ENCODE assay signal across 12 cellular contexts in genomic region chr16:1530883-1531637, GRCh38. TPM values are rescaled to one million over a fixed set of nuclear protein-coding genes. Genes with fewer than 3 reads are reported as not detected.
DNase-seq lines count a peak whose midpoint lies in the region; ATAC-seq, FAIRE-seq and TF ChIP-seq lines count a peak whose summit lies in the region.
"Had no signal": no experiment of that assay in that cellular context is flagged by ENCODE, and none has a peak within 500 bp of the region (broad histone marks: within the 10 kb centered on the region; RNA-seq: fewer than 3 reads in every experiment).

No MANE protein-coding gene starts in this region.

- no peak for TF ChIP-seq CTCF in CD4-positive, alpha-beta T cell (IDR thresholded peaks at IDR 0.05)
- TF ChIP-seq CTCF in keratinocyte (optimal IDR thresholded peaks at IDR 0.05 in 1 of 3, IDR thresholded peaks at IDR 0.05 in 1 of 3, conservative IDR thresholded peaks at IDR 0.05 in 1 of 3; ENCODE audit: extremely low read depth in 1 of 3, insufficient read depth in 2 of 3, low read length in 3 of 3), result no peak

- no peak overlapping the region for H3K27ac ChIP-seq in CD4-positive, alpha-beta T cell (ENCODE audit: low read depth, low read length)
- H3K27ac ChIP-seq in keratinocyte (ENCODE audit: control insufficient read depth, insufficient read depth, low read length), result peak overlapping the region; percentile 39
- H3K27ac ChIP-seq: cardiac muscle cell had no signal

- no peaks in the 10 kb centered on the region for H3K9me1 ChIP-seq in keratinocyte (ENCODE audit: control insufficient read depth, extremely low read depth, insufficient read depth, low read length)

- dilution Hi-C loops in keratinocyte (cut with MboI; ENCODE audit: extremely low pct_ligation_motif_present, low sequenced_read_pairs), result no loop called here

- CTCF ChIA-PET in CD4-positive, alpha-beta T cell (lab: Charles Lee), result no interaction called here

- H3K9me3 Mint-ChIP-seq in CD4-positive, alpha-beta T cell, result no peaks in the 10 kb centered on the region

- intact Hi-C loops in CD4-positive, alpha-beta T cell (cut with DNase I, micrococcal nuclease), result loop anchor here in 1 of 2 experiments (10.0 kb wide), 1 partner anchor 56 kb away; the partner anchor contains the start of gene CLCN7

- H3K9ac ChIP-seq in keratinocyte (ENCODE audit: control insufficient read depth, extremely low read depth, insufficient read depth, low read length), result peak overlapping the region; percentile 37

- H3K27me3 Mint-ChIP-seq in CD4-positive, alpha-beta T cell, result no peaks in the 10 kb centered on the region

- POLR2A ChIA-PET in CD4-positive, alpha-beta T cell (lab: Charles Lee), result no interaction called here

- H3K36me3 ChIP-seq in keratinocyte (ENCODE audit: control insufficient read depth in 2 of 2, extremely low read depth in 1 of 2, insufficient read depth in 2 of 2, low read length in 2 of 2), result peaks cover 0 to 1% of the 10 kb centered on the region in 2 experiments
- H3K36me3 ChIP-seq: cardiac muscle cell had no signal

- H2AFZ ChIP-seq in keratinocyte (ENCODE audit: control insufficient read depth, low read length), result peak overlapping the region; percentile 53

- peaks cover 23% of the 10 kb centered on the region for H3K36me3 Mint-ChIP-seq in CD4-positive, alpha-beta T cell (ENCODE audit: low read depth)

- H3K4me1 ChIP-seq in keratinocyte (ENCODE audit: control insufficient read depth, extremely low read depth, insufficient read depth, low read length), result peaks cover 49% of the 10 kb centered on the region

- FAIRE-seq in keratinocyte (lab: Jason Lieb, UNC), result peak; percentile 9

- H3K4me3 Mint-ChIP-seq in CD4-positive, alpha-beta T cell, result no peak overlapping the region
- H3K4me3 Mint-ChIP-seq: activated CD8-positive, alpha-beta T cell treated with anti-CD3 and anti-CD28 coated beads, Interleukin-2, amount 10 ng/mL, durations not matched to agents 7 days and 5 days had no signal

- H3K4me1 Mint-ChIP-seq in CD4-positive, alpha-beta T cell (ENCODE audit: low read depth), result peaks cover 54% of the 10 kb centered on the region

- no peaks in the 10 kb centered on the region for H3K79me2 ChIP-seq in keratinocyte (ENCODE audit: control insufficient read depth, insufficient read depth, low read length)

- no peak for ATAC-seq in CD4-positive, alpha-beta T cell (ENCODE audit: poor library complexity)
- ATAC-seq: activated CD8-positive, alpha-beta T cell treated with anti-CD3 and anti-CD28 coated beads, Interleukin-2, amount 10 ng/mL, durations not matched to agents 7 days and 5 days had no signal

- no peaks in the 10 kb centered on the region for H3K27me3 ChIP-seq in CD4-positive, alpha-beta T cell (ENCODE audit: control insufficient read depth, insufficient read depth, low read length)
- H3K27me3 ChIP-seq in keratinocyte (ENCODE audit: control insufficient read depth, extremely low read depth, insufficient read depth, low read length), result peaks cover 6% of the 10 kb centered on the region
- H3K27me3 ChIP-seq: cardiac muscle cell had no signal

- peak overlapping the region; percentile 63 for H3K27ac Mint-ChIP-seq in CD4-positive, alpha-beta T cell

- no peaks in the 10 kb centered on the region for H4K20me1 ChIP-seq in keratinocyte (ENCODE audit: control insufficient read depth, extremely low read depth, insufficient read depth, low read length)

- no peaks in the 10 kb centered on the region for H3K9me3 ChIP-seq in CD4-positive, alpha-beta T cell (ENCODE audit: control insufficient read depth, low read length)
- no peaks in the 10 kb centered on the region for H3K9me3 ChIP-seq in keratinocyte (ENCODE audit: control insufficient read depth, low read depth, low read length)

- DNase-seq in CD4-positive, alpha-beta T cell, result no peak
- DNase-seq in dedifferentiated amniotic fluid mesenchymal stem cell (ENCODE audit: extremely low spot score), result peak; percentile 70
- no peak for DNase-seq in keratinocyte (ENCODE audit: low read depth, low spot score)
- DNase-seq in skeletal muscle cell (ENCODE audit: low read depth), result peak; percentile 31
- no peak for DNase-seq in activated T-cell treated with anti-CD3 and anti-CD28 coated beads, Interleukin-2, amount 50 U/mL, for 48 hours
- DNase-seq in iPS-NIHi7 (ENCODE audit: extremely low spot score), result no peak
- no peak for DNase-seq in activated CD4-positive, alpha-beta T cell treated with anti-CD3 and anti-CD28 coated beads for 1 hour
- DNase-seq in SW480 (ENCODE audit: low spot score), result no peak
- DNase-seq: activated CD8-positive, alpha-beta T cell treated with anti-CD3 and anti-CD28 coated beads, Interleukin-2, amount 10 ng/mL, durations not matched to agents 7 days and 5 days; stimulated activated CD4-positive, alpha-beta T cell treated with anti-CD3 and anti-CD28 coated beads, Interleukin-4, amount 100 ng/mL, for 24 hours had no signal

- H3K4me3 ChIP-seq in keratinocyte (ENCODE audit: control insufficient read depth in 2 of 3, extremely low read depth in 1 of 3, insufficient read depth in 2 of 3, low read depth in 1 of 3, low read length in 3 of 3) (peak overlapping the region in 1 of 3 experiments; percentile 11), skeletal muscle cell (ENCODE audit: low read depth, low read length) (no peak overlapping the region)
- H3K4me3 ChIP-seq: cardiac muscle cell had no signal

- peak overlapping the region; percentile 75 for H3K4me2 ChIP-seq in keratinocyte (ENCODE audit: control insufficient read depth, extremely low read depth, insufficient read depth, low read depth, low read length)

RNA-seq across cellular contexts. Expression of gene TMEM204, which starts 2.4 kb away (rescaled TPM):
- total RNA-seq in CD4-positive, alpha-beta T cell, result 10 to 100 TPM; 20.5 to 22.1 TPM
- 0.86 to 1.3 TPM (median 1.0 TPM) in 3 replicates for polyA plus RNA-seq in keratinocyte
- not detected for polyA plus RNA-seq in keratinocyte (2011; ENCODE audit: low read depth)
- polyA plus RNA-seq in keratinocyte (2011; cell fraction: cytosol; rRNA removed), result 0.69 and 1.2 TPM in 2 replicates
- polyA plus RNA-seq in keratinocyte (2011; cell fraction: nucleus; rRNA removed), result 0.60 and 0.80 TPM in 2 replicates
- polyA plus RNA-seq in keratinocyte (2012; ENCODE audit: low replicate concordance), result 0.08 and 1.6 TPM in 2 replicates
- polyA minus RNA-seq in keratinocyte, result 1.1 to 1.7 TPM in 2 of 3 replicates, not detected in the other
- polyA minus RNA-seq in keratinocyte (2011; cell fraction: cytosol; rRNA and poly(A)+ RNA removed), result 0.96 TPM
- polyA minus RNA-seq in keratinocyte (2011; cell fraction: nucleus; rRNA and poly(A)+ RNA removed), result 0.39 and 0.53 TPM in 2 replicates

RNA-seq across cellular contexts. Expression of gene TELO2, which starts 37.9 kb away (rescaled TPM):
- total RNA-seq in CD4-positive, alpha-beta T cell, result 10 to 100 TPM; 29.7 to 30.8 TPM
- polyA plus RNA-seq in keratinocyte, result 7.9 to 11.3 TPM (median 11.3 TPM) in 3 replicates
- polyA plus RNA-seq in keratinocyte (2011; ENCODE audit: low read depth), result 4.3 TPM
- 2.7 and 7.5 TPM in 2 replicates for polyA plus RNA-seq in keratinocyte (2011; cell fraction: cytosol; rRNA removed)
- polyA plus RNA-seq in keratinocyte (2011; cell fraction: nucleus; rRNA removed), result 36.3 and 41.6 TPM in 2 replicates
- 9.1 and 18.3 TPM in 2 replicates for polyA plus RNA-seq in keratinocyte (2012; ENCODE audit: low replicate concordance)
- 4.9 to 14.3 TPM (median 5.1 TPM) in 3 replicates for polyA minus RNA-seq in keratinocyte
- polyA minus RNA-seq in keratinocyte (2011; cell fraction: cytosol; rRNA and poly(A)+ RNA removed), result 15.3 TPM
- 17.3 and 18.2 TPM in 2 replicates for polyA minus RNA-seq in keratinocyte (2011; cell fraction: nucleus; rRNA and poly(A)+ RNA removed)

RNA-seq across cellular contexts. Expression of gene PTX4, which starts 42.3 kb away (rescaled TPM):
- not detected for total RNA-seq in CD4-positive, alpha-beta T cell
- polyA plus RNA-seq in keratinocyte, result not detected in 3 replicates
- polyA plus RNA-seq in keratinocyte (2011; ENCODE audit: low read depth), result not detected
- polyA plus RNA-seq in keratinocyte (2011; cell fraction: cytosol; rRNA removed), result not detected in 2 replicates
- polyA plus RNA-seq in keratinocyte (2011; cell fraction: nucleus; rRNA removed), result not detected in 2 replicates
- not detected in 2 replicates for polyA plus RNA-seq in keratinocyte (2012; ENCODE audit: low replicate concordance)
- not detected in 3 replicates for polyA minus RNA-seq in keratinocyte
- not detected for polyA minus RNA-seq in keratinocyte (2011; cell fraction: cytosol; rRNA and poly(A)+ RNA removed)
- not detected in 2 replicates for polyA minus RNA-seq in keratinocyte (2011; cell fraction: nucleus; rRNA and poly(A)+ RNA removed)
- total RNA-seq: activated CD8-positive, alpha-beta T cell treated with anti-CD3 and anti-CD28 coated beads, Interleukin-2, amount 10 ng/mL, durations not matched to agents 7 days and 5 days; kidney epithelial cell had no signal
- polyA plus RNA-seq: cardiac muscle cell had no signal

RNA-seq across cellular contexts. Expression of gene CLCN7, which starts 56.2 kb away (rescaled TPM):
- 10 to 100 TPM; 70.5 to 76.2 TPM for total RNA-seq in CD4-positive, alpha-beta T cell
- 13.3 to 26.3 TPM (median 23.3 TPM) in 3 replicates for polyA plus RNA-seq in keratinocyte
- 18.1 TPM for polyA plus RNA-seq in keratinocyte (2011; ENCODE audit: low read depth)
- 8.3 and 16.4 TPM in 2 replicates for polyA plus RNA-seq in keratinocyte (2011; cell fraction: cytosol; rRNA removed)
- polyA plus RNA-seq in keratinocyte (2011; cell fraction: nucleus; rRNA removed), result 97.3 and 129 TPM in 2 replicates
- polyA plus RNA-seq in keratinocyte (2012; ENCODE audit: low replicate concordance), result 41.2 and 53.1 TPM in 2 replicates
- 35.4 to 43.0 TPM (median 38.5 TPM) in 3 replicates for polyA minus RNA-seq in keratinocyte
- polyA minus RNA-seq in keratinocyte (2011; cell fraction: cytosol; rRNA and poly(A)+ RNA removed), result 25.1 TPM
- polyA minus RNA-seq in keratinocyte (2011; cell fraction: nucleus; rRNA and poly(A)+ RNA removed), result 114 and 126 TPM in 2 replicates

Comparison
In these comparisons a context has a peak if more than half of its experiments do, and no peak if none do; other contexts are left out.
1. DNase-seq: peak in dedifferentiated amniotic fluid mesenchymal stem cell (single experiment) and skeletal muscle cell (single experiment); none in CD4-positive, alpha-beta T cell (0 of 10), keratinocyte (single experiment), activated T-cell treated with anti-CD3 and anti-CD28 coated beads, Interleukin-2, amount 50 U/mL, for 48 hours (0 of 2), iPS-NIHi7 (single experiment), activated CD4-positive, alpha-beta T cell treated with anti-CD3 and anti-CD28 coated beads for 1 hour (single experiment) and SW480 (single experiment).